Comparison of ENCODE assay signal across 27 cellular contexts in genomic region chr2:64786343-64787018, GRCh38.
"Had no signal": no experiment of that assay in that cellular context is flagged by ENCODE, and none has a peak within 500 bp of the region (broad histone marks: within the 10 kb centered on the region; RNA-seq: fewer than 3 reads in every experiment).

No MANE protein-coding gene starts in this region.

- H3K9me3 ChIP-seq: adrenal gland, ascending aorta, heart left ventricle, right lobe of liver, testis, vagina had no signal

- H3K27ac Mint-ChIP-seq: activated naive CD8-positive, alpha-beta T cell; activated T-helper 2 cell treated with anti-CD3 and anti-CD28 coated beads, Interferon-gamma antibody, Interleukin-2, Interleukin-4, amounts not matched to agents 10 μg/mL and 5 μg/mL and 100 μg/mL, durations not matched to agents 14 hours and 24 hours and 36 hours; stimulated activated effector memory CD8-positive, alpha-beta T cell treated with anti-CD3 and anti-CD28 coated beads, Interleukin-12 subunit alpha, Interleukin-12 subunit beta, amount 100 ng/mL, for 72 hours; T-helper 2 cell treated with Interferon-gamma antibody and Interleukin-4, amounts not matched to agents 5 μg/mL and 100 μg/mL, for 36 hours; type B pancreatic cell had no signal

- H3K4me3 Mint-ChIP-seq: activated naive CD8-positive, alpha-beta T cell; activated T-cell treated with anti-CD3 and anti-CD28 coated beads, Interleukin-2, amount 50 U/mL, for 4 hours; stimulated activated effector memory CD8-positive, alpha-beta T cell treated with anti-CD3 and anti-CD28 coated beads, Interleukin-12 subunit alpha, Interleukin-12 subunit beta, amount 100 ng/mL, for 72 hours; T-helper 2 cell treated with Interferon-gamma antibody and Interleukin-4, amounts not matched to agents 5 μg/mL and 100 μg/mL, for 36 hours; type B pancreatic cell had no signal

- H3K9me3 Mint-ChIP-seq: activated T-cell treated with anti-CD3 and anti-CD28 coated beads, Interleukin-2, amount 50 U/mL, for 4 hours; activated T-helper 2 cell treated with anti-CD3 and anti-CD28 coated beads, Interferon-gamma antibody, Interleukin-2, Interleukin-4, amounts not matched to agents 10 μg/mL and 5 μg/mL and 100 μg/mL, durations not matched to agents 14 hours and 24 hours and 36 hours; stimulated activated effector memory CD8-positive, alpha-beta T cell treated with anti-CD3 and anti-CD28 coated beads, Interleukin-12 subunit alpha, Interleukin-12 subunit beta, amount 100 ng/mL, for 72 hours; T-helper 2 cell treated with Interferon-gamma antibody and Interleukin-4, amounts not matched to agents 5 μg/mL and 100 μg/mL, for 36 hours had no signal

- DNase-seq: activated CD4-positive, alpha-beta T cell treated with anti-CD3 and anti-CD28 coated beads, Interleukin-2, amount 50 U/mL, for 4 hours; activated CD8-positive, alpha-beta memory T cell treated with anti-CD3 and anti-CD28 coated beads, Interleukin-2, amount 50 U/mL, for 48 hours; activated naive CD4-positive, alpha-beta T cell; activated T-cell treated with anti-CD3 and anti-CD28 coated beads, Interleukin-2, amount 50 U/mL, for 4 hours; adrenal gland; brain microvascular endothelial cell; caudate nucleus; dermis blood vessel endothelial cell; heart left ventricle; left colon; mesenchymal stem cell; nucleus accumbens; posterior cingulate gyrus; right lobe of liver; stimulated activated CD4-positive, alpha-beta T cell treated with anti-CD3 and anti-CD28 coated beads, Interleukin-1b, Interleukin-23, amount 100 ng/mL, for 48 hours; testis; WERI-Rb-1 had no signal

- H3K4me1 Mint-ChIP-seq: stimulated activated effector memory CD8-positive, alpha-beta T cell treated with anti-CD3 and anti-CD28 coated beads, Interleukin-12 subunit alpha, Interleukin-12 subunit beta, amount 100 ng/mL, for 72 hours had no signal

- H3K36me3 Mint-ChIP-seq: stimulated activated effector memory CD8-positive, alpha-beta T cell treated with anti-CD3 and anti-CD28 coated beads, Interleukin-12 subunit alpha, Interleukin-12 subunit beta, amount 100 ng/mL, for 72 hours; type B pancreatic cell had no signal

- H3K27me3 ChIP-seq: adrenal gland, ascending aorta, brain microvascular endothelial cell, heart left ventricle, right lobe of liver, testis, vagina had no signal

- H3K27me3 Mint-ChIP-seq: activated naive CD8-positive, alpha-beta T cell; type B pancreatic cell had no signal

- H3K4me3 ChIP-seq: adrenal gland, ascending aorta, heart left ventricle, right lobe of liver, skin epidermis, testis, vagina had no signal

- FAIRE-seq: islet of Langerhans, TTC549 had no signal

- H3K4me1 ChIP-seq: ascending aorta, right lobe of liver, testis, vagina had no signal

- ATAC-seq: activated T-cell treated with anti-CD3 and anti-CD28 coated beads, Interleukin-2, amount 50 U/mL, for 4 hours; heart left ventricle; left colon; right lobe of liver; stimulated activated effector memory CD8-positive, alpha-beta T cell treated with anti-CD3 and anti-CD28 coated beads, Interleukin-12 subunit alpha, Interleukin-12 subunit beta, amount 100 ng/mL, for 72 hours had no signal

- H3K36me3 ChIP-seq: adrenal gland, ascending aorta, brain microvascular endothelial cell, heart left ventricle, right lobe of liver, vagina, WERI-Rb-1 had no signal

- H3K27ac ChIP-seq: adrenal gland, ascending aorta, brain microvascular endothelial cell, heart left ventricle, right lobe of liver, testis, vagina, WERI-Rb-1 had no signal
